Comparison of ENCODE assay signal across 25 cellular contexts in the genomic region with DNA sequence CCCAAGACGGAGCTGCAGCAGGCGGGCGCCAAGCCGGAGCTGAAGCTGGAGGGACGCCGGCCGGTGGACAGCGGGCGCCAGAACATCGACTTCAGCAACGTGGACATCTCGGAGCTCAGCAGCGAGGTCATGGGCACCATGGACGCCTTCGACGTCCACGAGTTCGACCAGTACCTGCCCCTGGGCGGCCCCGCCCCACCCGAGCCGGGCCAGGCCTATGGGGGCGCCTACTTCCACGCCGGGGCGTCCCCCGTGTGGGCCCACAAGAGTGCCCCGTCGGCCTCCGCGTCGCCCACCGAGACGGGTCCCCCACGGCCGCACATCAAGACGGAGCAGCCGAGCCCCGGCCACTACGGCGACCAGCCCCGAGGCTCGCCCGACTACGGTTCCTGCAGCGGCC. TPM values are rescaled to one million over a fixed set of nuclear protein-coding genes. Genes with fewer than 3 reads are reported as not detected.
"Had no signal": no experiment of that assay in that cellular context is flagged by ENCODE, and none has a peak within 500 bp of the region (broad histone marks: within the 10 kb centered on the region; RNA-seq: fewer than 3 reads in every experiment).

No MANE protein-coding gene starts in this region.

- H3K27me3 ChIP-seq: pancreas, testis had no signal

- DNase-seq: cerebellar nuclear complex; effector CD8-positive, alpha-beta T cell; endodermal cell; foreskin keratinocyte; glutamatergic neuron; heart right ventricle; left colon; natural killer cell; pancreas; retina; right lobe of liver; small intestine; stimulated activated CD4-positive, alpha-beta T cell treated with anti-CD3 and anti-CD28 coated beads, Interleukin-15, amount 100 ng/mL, for 24 hours; stimulated activated CD4-positive, alpha-beta T cell treated with anti-CD3 and anti-CD28 coated beads, Interleukin-2, amount 100 ng/mL, for 48 hours; stimulated activated naive B cell treated with anti-CD40 and anti-IgM and Interleukin-4, amounts not matched to agents 10 μg/mL and 1 μg/mL and 100 μg/mL, for 72 hours; stomach; testis; tibial artery had no signal

- H3K27ac ChIP-seq: epithelial cell of prostate, foreskin keratinocyte, heart right ventricle, neutrophil, pancreas, right lobe of liver, stomach, testis, tibial artery, upper lobe of left lung had no signal

- H3K36me3 ChIP-seq: gastroesophageal sphincter, heart right ventricle, neutrophil, pancreas, right lobe of liver, stomach, upper lobe of left lung had no signal

- H3K9me3 ChIP-seq: gastroesophageal sphincter, heart right ventricle, neutrophil, pancreas, right lobe of liver, stomach, testis, tibial artery, upper lobe of left lung had no signal

- H3K4me3 ChIP-seq: gastroesophageal sphincter, heart right ventricle, lung, pancreas, right lobe of liver, stomach, testis, tibial artery, upper lobe of left lung had no signal

- ATAC-seq: esophagus mucosa; foreskin keratinocyte; gastroesophageal sphincter; heart right ventricle; left colon; natural killer cell; pancreas; right lobe of liver; stimulated activated naive B cell treated with anti-CD40 and anti-IgM and Interleukin-4, amounts not matched to agents 10 μg/mL and 1 μg/mL and 100 μg/mL, for 72 hours had no signal

- H3K4me1 ChIP-seq: foreskin keratinocyte, pancreas had no signal

RNA-seq across cellular contexts. Expression of gene SOX8, which starts 3.2 kb away (rescaled TPM):
- total RNA-seq: fibroblast of lung, foreskin keratinocyte, natural killer cell had no signal
- polyA plus RNA-seq: foreskin keratinocyte had no signal
